9 cellular contexts compared by ENCODE assay signal in genomic region chr10:104349623-104350142, GRCh38. TPM values are rescaled to one million over a fixed set of nuclear protein-coding genes. Genes with fewer than 3 reads are reported as not detected.
DNase-seq lines count a peak whose midpoint lies in the region; ATAC-seq, FAIRE-seq and TF ChIP-seq lines count a peak whose summit lies in the region.
"Had no signal": no experiment of that assay in that cellular context is flagged by ENCODE, and none has a peak within 500 bp of the region (broad histone marks: within the 10 kb centered on the region; RNA-seq: fewer than 3 reads in every experiment).

No MANE protein-coding gene starts in this region.

- WGBS in liver, result 15% methylated on average over 5 of the region's 5 CpGs

- intact Hi-C loops in Right ventricle myocardium superior (cut with DNase I) (loop anchor here (2.0 kb wide), 1 partner anchor 59 kb away; no protein-coding TSS in a partner anchor), cardiac septum (cut with DNase I) (loop anchor here (1.0 to 10.0 kb wide), 5 partner anchors 45 to 455 kb away; partner anchors contain the start of gene SFR1)

- H3K9me3 ChIP-seq in adipocyte (ENCODE audit: control insufficient read depth, low read length) (no peaks in the 10 kb centered on the region), liver (ENCODE audit: control insufficient read depth in 4 of 4, low read length in 3 of 4) (no peaks in the 10 kb centered on the region)

- peak; percentile 7 for ATAC-seq in Right ventricle myocardium superior (ENCODE audit: poor library complexity)
- ATAC-seq in HG03439 (IDR thresholded peaks at IDR 0.05; ENCODE audit: unreplicated experiment), result peak; percentile 43
- ATAC-seq in activated CD4-positive, CD25-positive, alpha-beta regulatory T cell treated with anti-CD3 and anti-CD28 coated beads, Interleukin-2, amount 50 U/mL, for 24 hours, result no peak

- peaks cover 34% of the 10 kb centered on the region for H3K4me1 ChIP-seq in adipocyte (ENCODE audit: control insufficient read depth, insufficient read depth, low read length)
- peaks cover 0 to 27% (median 22%) of the 10 kb centered on the region in 4 donors for H3K4me1 ChIP-seq in liver (ENCODE audit: control insufficient read depth in 4 of 4, insufficient read depth in 4 of 4, low read length in 3 of 4)

- H3K9ac ChIP-seq in adipocyte (ENCODE audit: low read length), result no peak overlapping the region
- no peak overlapping the region for H3K9ac ChIP-seq in liver (ENCODE audit: low read depth in 1 of 2, low read length in 2 of 2)

- no peak for TF ChIP-seq CTCF in liver (IDR thresholded peaks at IDR 0.05; ENCODE audit: low read depth, low read length, missing input control)

- H3K27ac ChIP-seq in liver (ENCODE audit: low read depth in 1 of 2, low read length in 2 of 2), result peak overlapping the region; percentile 77 to 82
- H3K27ac ChIP-seq: C4-2B had no signal

- H3K36me3 ChIP-seq in adipocyte (ENCODE audit: control insufficient read depth, insufficient read depth, low read length, severe bottlenecking) (no peaks in the 10 kb centered on the region), liver (ENCODE audit: control insufficient read depth in 4 of 4, insufficient read depth in 3 of 4, low read depth in 1 of 4, low read length in 3 of 4) (no peaks in the 10 kb centered on the region)

- peak; percentile 16 to 38 for TF ChIP-seq RAD21 in liver (IDR thresholded peaks at IDR 0.05)

- FAIRE-seq in urothelium cell line (lab: Jason Lieb, UNC), result no peak

- H3K27me3 ChIP-seq in adipocyte (replicated peaks; ENCODE audit: control insufficient read depth, insufficient read depth, low read length) (no peaks in the 10 kb centered on the region), liver (ENCODE audit: control insufficient read depth in 4 of 4, insufficient read depth in 4 of 4, low read length in 3 of 4) (no peaks in the 10 kb centered on the region)

- H3K4me3 ChIP-seq in adipocyte (ENCODE audit: low read length) (peak overlapping the region; percentile 60), liver (ENCODE audit: low read depth in 1 of 3, low read length in 3 of 3) (peak overlapping the region in 1 of 3 donors; percentile 16)

- DNase-seq in Right ventricle myocardium superior (no peak), cardiac septum (ENCODE audit: low spot score) (no peak), adipocyte (ENCODE audit: low read depth) (peak; percentile 44), DMS153 treated with DMSO at 0.1 percent for 48 hours (lab: John Stamatoyannopoulos, UW; ENCODE audit: unreplicated experiment) (no peak), urothelium cell line (ENCODE audit: low spot score) (no peak)

TF ChIP-seq in liver, 16 proteins besides CTCF, POLR2A, EP300 and RAD21:
- TF ChIP-seq JUND (IDR thresholded peaks at IDR 0.05) (peak; percentile 54 to 61), ATF3 (IDR thresholded peaks at IDR 0.05) (peak; percentile 96), FOXA2 (IDR thresholded peaks at IDR 0.05) (peak; percentile 56), MAX (IDR thresholded peaks at IDR 0.05) (peak; percentile 48), EGR1 (IDR thresholded peaks at IDR 0.05; ENCODE audit: low read depth in 2 of 2) (no peak), HNF4G (IDR thresholded peaks at IDR 0.05) (peak; percentile 10), SP1 (IDR thresholded peaks at IDR 0.05) (peak; percentile 34), NR2F2 (IDR thresholded peaks at IDR 0.05) (peak; percentile 38), RXRA (IDR thresholded peaks at IDR 0.05) (peak in 1 of 2 donors; percentile 18), YY1 (IDR thresholded peaks at IDR 0.05) (no peak), HNF4A (conservative IDR thresholded peaks at IDR 0.05) (peak; percentile 34 to 61), GABPA (IDR thresholded peaks at IDR 0.05 in 1 of 2, conservative IDR thresholded peaks at IDR 0.05 in 1 of 2) (no peak)
- TF ChIP-seq, protein P1, sequence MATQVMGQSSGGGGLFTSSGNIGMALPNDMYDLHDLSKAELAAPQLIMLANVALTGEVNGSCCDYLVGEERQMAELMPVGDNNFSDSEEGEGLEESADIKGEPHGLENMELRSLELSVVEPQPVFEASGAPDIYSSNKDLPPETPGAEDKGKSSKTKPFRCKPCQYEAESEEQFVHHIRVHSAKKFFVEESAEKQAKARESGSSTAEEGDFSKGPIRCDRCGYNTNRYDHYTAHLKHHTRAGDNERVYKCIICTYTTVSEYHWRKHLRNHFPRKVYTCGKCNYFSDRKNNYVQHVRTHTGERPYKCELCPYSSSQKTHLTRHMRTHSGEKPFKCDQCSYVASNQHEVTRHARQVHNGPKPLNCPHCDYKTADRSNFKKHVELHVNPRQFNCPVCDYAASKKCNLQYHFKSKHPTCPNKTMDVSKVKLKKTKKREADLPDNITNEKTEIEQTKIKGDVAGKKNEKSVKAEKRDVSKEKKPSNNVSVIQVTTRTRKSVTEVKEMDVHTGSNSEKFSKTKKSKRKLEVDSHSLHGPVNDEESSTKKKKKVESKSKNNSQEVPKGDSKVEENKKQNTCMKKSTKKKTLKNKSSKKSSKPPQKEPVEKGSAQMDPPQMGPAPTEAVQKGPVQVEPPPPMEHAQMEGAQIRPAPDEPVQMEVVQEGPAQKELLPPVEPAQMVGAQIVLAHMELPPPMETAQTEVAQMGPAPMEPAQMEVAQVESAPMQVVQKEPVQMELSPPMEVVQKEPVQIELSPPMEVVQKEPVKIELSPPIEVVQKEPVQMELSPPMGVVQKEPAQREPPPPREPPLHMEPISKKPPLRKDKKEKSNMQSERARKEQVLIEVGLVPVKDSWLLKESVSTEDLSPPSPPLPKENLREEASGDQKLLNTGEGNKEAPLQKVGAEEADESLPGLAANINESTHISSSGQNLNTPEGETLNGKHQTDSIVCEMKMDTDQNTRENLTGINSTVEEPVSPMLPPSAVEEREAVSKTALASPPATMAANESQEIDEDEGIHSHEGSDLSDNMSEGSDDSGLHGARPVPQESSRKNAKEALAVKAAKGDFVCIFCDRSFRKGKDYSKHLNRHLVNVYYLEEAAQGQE (IDR thresholded peaks at IDR 0.05), result peak; percentile 52
- TF ChIP-seq, protein P2, sequence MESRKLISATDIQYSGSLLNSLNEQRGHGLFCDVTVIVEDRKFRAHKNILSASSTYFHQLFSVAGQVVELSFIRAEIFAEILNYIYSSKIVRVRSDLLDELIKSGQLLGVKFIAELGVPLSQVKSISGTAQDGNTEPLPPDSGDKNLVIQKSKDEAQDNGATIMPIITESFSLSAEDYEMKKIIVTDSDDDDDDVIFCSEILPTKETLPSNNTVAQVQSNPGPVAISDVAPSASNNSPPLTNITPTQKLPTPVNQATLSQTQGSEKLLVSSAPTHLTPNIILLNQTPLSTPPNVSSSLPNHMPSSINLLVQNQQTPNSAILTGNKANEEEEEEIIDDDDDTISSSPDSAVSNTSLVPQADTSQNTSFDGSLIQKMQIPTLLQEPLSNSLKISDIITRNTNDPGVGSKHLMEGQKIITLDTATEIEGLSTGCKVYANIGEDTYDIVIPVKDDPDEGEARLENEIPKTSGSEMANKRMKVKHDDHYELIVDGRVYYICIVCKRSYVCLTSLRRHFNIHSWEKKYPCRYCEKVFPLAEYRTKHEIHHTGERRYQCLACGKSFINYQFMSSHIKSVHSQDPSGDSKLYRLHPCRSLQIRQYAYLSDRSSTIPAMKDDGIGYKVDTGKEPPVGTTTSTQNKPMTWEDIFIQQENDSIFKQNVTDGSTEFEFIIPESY (IDR thresholded peaks at IDR 0.05), result no peak

RNA-seq across cellular contexts. Expression of gene CFAP58, which starts 4.0 kb away (rescaled TPM):
- 2.2 TPM for total RNA-seq in Right ventricle myocardium superior
- 2.7 TPM for total RNA-seq in cardiac septum
- total RNA-seq in liver, result under 1 TPM; 0.08 to 0.09 TPM
- polyA plus RNA-seq in liver, result under 1 TPM in 1 of 2 donors, not detected in 1; 0.01 TPM

RNA-seq across cellular contexts. Expression of gene ITPRIP, which starts 11.4 kb away (rescaled TPM):
- total RNA-seq in Right ventricle myocardium superior (29.1 TPM), cardiac septum (25.4 TPM), liver (1 to 10 TPM; 7.7 to 7.9 TPM)
- 1 to 10 TPM; 3.5 to 4.2 TPM for polyA plus RNA-seq in liver

Comparison
In these comparisons a context has a peak if more than half of its experiments do, and no peak if none do; other contexts are left out.
1. ATAC-seq: peak in Right ventricle myocardium superior (single experiment) and HG03439 (single experiment); none in activated CD4-positive, CD25-positive, alpha-beta regulatory T cell treated with anti-CD3 and anti-CD28 coated beads, Interleukin-2, amount 50 U/mL, for 24 hours (0 of 2).